Comparison of ENCODE assay signal across 15 cellular contexts in genomic region chr22:20412474-20413216, GRCh38.
"Had no signal": no experiment of that assay in that cellular context is flagged by ENCODE, and none has a peak within 500 bp of the region (broad histone marks: within the 10 kb centered on the region; RNA-seq: fewer than 3 reads in every experiment).

No MANE protein-coding gene starts in this region.

- H3K9me3 ChIP-seq: adrenal gland, esophagus muscularis mucosa, testis had no signal

- FAIRE-seq: endometrium had no signal

- H3K27ac ChIP-seq: adrenal gland, brain microvascular endothelial cell, esophagus muscularis mucosa, testis had no signal

- H3K27me3 ChIP-seq: adrenal gland, brain microvascular endothelial cell, esophagus muscularis mucosa, testis had no signal

- H3K4me1 ChIP-seq: adrenal gland, testis had no signal

- ATAC-seq: activated CD8-positive, alpha-beta T cell treated with anti-CD3 and anti-CD28 coated beads, Interleukin-2, amount 10 ng/mL, durations not matched to agents 7 days and 5 days; left cardiac atrium; natural killer cell; stimulated activated naive CD8-positive, alpha-beta T cell treated with anti-CD3 and anti-CD28 coated beads, Interleukin-15, Interleukin-2, amounts not matched to agents 100 U/mL and 50 U/mL, for 24 hours; T-cell had no signal

- H3K36me3 ChIP-seq: adrenal gland, brain microvascular endothelial cell had no signal

- H3K4me3 ChIP-seq: adrenal gland, esophagus muscularis mucosa, testis had no signal

- DNase-seq: activated CD4-positive, alpha-beta T cell treated with anti-CD3 and anti-CD28 coated beads for 48 hours; activated CD8-positive, alpha-beta T cell treated with anti-CD3 and anti-CD28 coated beads, Interleukin-2, amount 10 ng/mL, durations not matched to agents 7 days and 5 days; activated naive CD4-positive, alpha-beta T cell treated with anti-CD3 and anti-CD28 coated beads, Interleukin-2, amount 10 ng/mL, durations not matched to agents 7 days and 5 days; brain microvascular endothelial cell; foreskin fibroblast; left cardiac atrium; mammary epithelial cell; natural killer cell; stimulated activated CD4-positive, alpha-beta T cell treated with anti-CD3 and anti-CD28 coated beads, Interleukin-2, amount 100 ng/mL, for 48 hours; stimulated activated naive CD8-positive, alpha-beta T cell treated with anti-CD3 and anti-CD28 coated beads, Interleukin-15, Interleukin-2, amounts not matched to agents 100 U/mL and 50 U/mL, for 24 hours; T-cell had no signal
